Comparison of ENCODE assay signal across 9 cellular contexts in the genomic region with DNA sequence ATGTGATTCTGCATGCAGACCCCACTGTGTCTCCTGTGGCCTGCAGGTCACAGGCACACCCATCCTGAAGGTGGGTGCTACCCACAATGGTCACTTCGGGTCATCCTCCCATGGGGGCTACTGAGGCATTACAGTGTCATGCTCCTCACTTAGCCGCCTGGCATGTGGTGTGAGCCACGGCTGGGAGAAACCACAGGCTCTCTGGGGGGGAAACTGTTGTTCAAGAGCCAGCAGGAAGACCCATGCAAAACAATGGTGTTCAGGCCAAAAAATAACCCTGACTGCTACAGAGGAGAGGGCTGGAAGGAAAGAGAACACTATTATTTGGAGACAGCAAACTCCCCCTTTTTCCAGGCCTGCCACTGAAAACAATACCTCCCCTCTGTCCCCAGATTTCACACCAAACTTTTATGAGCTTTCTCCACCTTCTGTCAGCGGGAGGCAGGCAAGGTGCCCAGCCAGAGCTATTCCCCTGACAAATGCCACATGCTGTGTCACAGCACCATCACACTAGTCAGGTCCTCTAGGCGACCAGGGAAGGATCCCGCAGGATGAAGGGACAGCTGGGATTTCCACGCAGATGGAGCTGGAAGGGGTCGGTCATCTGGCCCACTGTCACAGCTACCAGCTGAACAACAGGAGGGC.
DNase-seq lines count a peak whose midpoint lies in the region; ATAC-seq and TF ChIP-seq lines count a peak whose summit lies in the region.
"Had no signal": no experiment of that assay in that cellular context is flagged by ENCODE, and none has a peak within 500 bp of the region (broad histone marks: within the 10 kb centered on the region; RNA-seq: fewer than 3 reads in every experiment).

No MANE protein-coding gene starts in this region.

- TF ChIP-seq CTCF in VCaP (conservative IDR thresholded peaks at IDR 0.05), result no peak

- ATAC-seq in left ventricle myocardium superior, result peak; percentile 3

- in situ Hi-C loops in KBM-7 (cut with MboI; ENCODE audit: low pct_unique_long_range_greater_than_20kb, low sequenced_read_pairs), result no loop called here

- H3K27ac ChIP-seq in VCaP (peak overlapping the region; percentile 75), temporal lobe (ENCODE audit: low read depth, low read length) (peak overlapping the region; percentile 70)

- intact Hi-C loops in left ventricle myocardium superior (cut with micrococcal nuclease), result no loop called here

- DNase-seq in NCI-H2107 treated with DMSO at 0.1 percent for 48 hours (lab: John Stamatoyannopoulos, UW; ENCODE audit: unreplicated experiment) (peak; percentile 43), NCI-H2107 (lab: John Stamatoyannopoulos, UW) (no peak), left ventricle myocardium superior (no peak), kidney glomerular epithelial cell (lab: John Stamatoyannopoulos, UW) (no peak), RKO (ENCODE audit: low spot score) (no peak), KBM-7 (no peak)
- DNase-seq: activated CD4-positive, alpha-beta T cell treated with anti-CD3 and anti-CD28 coated beads, Interleukin-2, amount 50 U/mL, for 1 hour had no signal
